ENCODE assay signal across 9 cellular contexts in genomic region chr1:203278885-203279406, GRCh38. TPM values are rescaled to one million over a fixed set of nuclear protein-coding genes. Genes with fewer than 3 reads are reported as not detected.
DNase-seq lines count a peak whose midpoint lies in the region; ATAC-seq and TF ChIP-seq lines count a peak whose summit lies in the region.
"Had no signal": no experiment of that assay in that cellular context is flagged by ENCODE, and none has a peak within 500 bp of the region (broad histone marks: within the 10 kb centered on the region; RNA-seq: fewer than 3 reads in every experiment).

No MANE protein-coding gene starts in this region.

- H3K4me3 ChIP-seq in heart right ventricle, result peak overlapping the region in 5 of 10 donors; percentile 8 to 20 (median 12)
- H3K4me3 ChIP-seq in urinary bladder (ENCODE audit: low read depth, low read length), result no peak overlapping the region

- intact Hi-C loops in heart right ventricle (cut with DNase I) (loop anchor here in 4 of 10 donors (1.0 to 10.0 kb wide), 4 partner anchors 26 to 416 kb away; partner anchors contain the start of gene BTG2 (in 1 of the 4)), Right ventricle myocardium superior (cut with DNase I) (loop anchor here (1.0 kb wide), 1 partner anchor 26 kb away; the partner anchor contains the start of gene BTG2)

- H3K36me3 ChIP-seq in heart right ventricle (no peaks in the 10 kb centered on the region), urinary bladder (ENCODE audit: insufficient read depth) (no peaks in the 10 kb centered on the region)

- H3K36me3 Mint-ChIP-seq in nephron (ENCODE audit: low read depth), result no peaks in the 10 kb centered on the region

- no peaks in the 10 kb centered on the region for H3K27me3 ChIP-seq in heart right ventricle

- peak overlapping the region; percentile 88 to 96 (median 94) for H3K27ac Mint-ChIP-seq in nephron

- H3K27ac ChIP-seq in heart right ventricle, result peak overlapping the region; percentile 86 to 96 (median 93)
- peak overlapping the region; percentile 96 for H3K27ac ChIP-seq in cingulate gyrus (ENCODE audit: low read depth, low read length)
- peak overlapping the region; percentile 72 for H3K27ac ChIP-seq in urinary bladder (ENCODE audit: low read depth)

- no peaks in the 10 kb centered on the region for H3K9me3 Mint-ChIP-seq in nephron

- 18 to 23% methylated on average over 8 of the region's 8 CpGs for WGBS in heart right ventricle, 2 donors
- WGBS in urinary bladder, result 25% methylated on average over 8 of the region's 8 CpGs

- no peak for TF ChIP-seq CTCF in heart right ventricle (IDR thresholded peaks at IDR 0.05)
- no peak for TF ChIP-seq CTCF in nephron (IDR thresholded peaks at IDR 0.05; ENCODE audit: unreplicated experiment in 3 of 3)

- H3K4me1 Mint-ChIP-seq in nephron, result peaks cover 83% of the 10 kb centered on the region

- DNase-seq in heart right ventricle (no peak), Right ventricle myocardium superior (no peak), SW480 (ENCODE audit: low spot score) (no peak), kidney glomerular epithelial cell (lab: John Stamatoyannopoulos, UW) (no peak)
- DNase-seq in stimulated activated CD4-positive, alpha-beta T cell treated with anti-CD3 and anti-CD28 coated beads, Interleukin-4, amount 100 ng/mL, for 4 hours, result no peak
- DNase-seq: COR-L47 had no signal

- H3K9me3 ChIP-seq in heart right ventricle, result no peaks in the 10 kb centered on the region

- H3K4me1 ChIP-seq in heart right ventricle (peaks cover 25 to 92% (median 72%) of the 10 kb centered on the region in 9 donors), urinary bladder (ENCODE audit: insufficient read depth) (no peaks in the 10 kb centered on the region)

- H3K4me3 Mint-ChIP-seq in nephron, result peak overlapping the region; percentile 22 to 46 (median 30)

- no peaks in the 10 kb centered on the region for H3K27me3 Mint-ChIP-seq in nephron (ENCODE audit: low read depth)

- no peak for ATAC-seq in heart right ventricle
- ATAC-seq in Right ventricle myocardium superior (ENCODE audit: poor library complexity), result no peak

RNA-seq across cellular contexts. Expression of gene BTG2, which starts 26.4 kb away (rescaled TPM):
- 100 to 1,000 TPM in 3 of 10 donors, 10 to 100 TPM in 7; 26.4 to 349 (median 58.9) TPM for total RNA-seq in heart right ventricle
- polyA plus RNA-seq in heart right ventricle, result 10 to 100 TPM; 28.3 to 49.6 TPM
- 40.5 TPM for total RNA-seq in Right ventricle myocardium superior
- 58.6 TPM for total RNA-seq in urinary bladder
- 464 TPM for polyA plus RNA-seq in urinary bladder

RNA-seq across cellular contexts. Expression of gene CHIT1, which starts 49.5 kb away (rescaled TPM):
- total RNA-seq in heart right ventricle (1 to 10 TPM in 1 of 10 donors, under 1 TPM in 5, not detected in 4; 0.05 to 1.3 (median 0.28) TPM), Right ventricle myocardium superior (0.48 TPM), urinary bladder (0.11 TPM)
- polyA plus RNA-seq in heart right ventricle (not detected), urinary bladder (not detected)
